ENCODE assay signal across 8 cellular contexts in genomic region chr10:112951349-112952281, GRCh38. TPM values are rescaled to one million over a fixed set of nuclear protein-coding genes. Genes with fewer than 3 reads are reported as not detected.
DNase-seq lines count a peak whose midpoint lies in the region; ATAC-seq and TF ChIP-seq lines count a peak whose summit lies in the region.

No MANE protein-coding gene starts in this region.

- peaks cover 31% of the 10 kb centered on the region for H3K4me1 ChIP-seq in SJCRH30
- H3K4me1 ChIP-seq in right atrium auricular region: peaks cover 0 to 39% of the 10 kb centered on the region in 2 donors
- H3K4me1 ChIP-seq in prostate gland (replicated peaks): peaks cover 18% of the 10 kb centered on the region

- TF ChIP-seq CTCF in 22Rv1 (IDR thresholded peaks at IDR 0.05) (no peak), GM20000 (IDR thresholded peaks at IDR 0.05; ENCODE audit: extremely low read depth, missing control alignments) (no peak), right atrium auricular region (IDR thresholded peaks at IDR 0.05) (no peak), prostate gland (IDR thresholded peaks at IDR 0.05) (no peak)

- peak; percentile 16 for TF ChIP-seq POLR2A in prostate gland (IDR thresholded peaks at IDR 0.05)

- H3K4me3 ChIP-seq in SJCRH30: peak overlapping the region; percentile 86
- H3K4me3 ChIP-seq in right atrium auricular region: peak overlapping the region; percentile 72 to 89
- H3K4me3 ChIP-seq in prostate gland: peak overlapping the region; percentile 68 to 78

- 1% methylated on average over 68 of the region's 68 CpGs for WGBS in prostate gland

- H3K9me3 ChIP-seq in SJCRH30 (replicated peaks) (no peaks in the 10 kb centered on the region), right atrium auricular region (no peaks in the 10 kb centered on the region), prostate gland (no peaks in the 10 kb centered on the region)

- intact Hi-C loops in prostate gland (cut with DNase I): loop anchor here (5.0 to 10.0 kb wide), 3 partner anchors 176 to 431 kb away; no protein-coding TSS in a partner anchor

- H3K27me3 ChIP-seq in SJCRH30: no peaks in the 10 kb centered on the region
- no peaks in the 10 kb centered on the region for H3K27me3 ChIP-seq in right atrium auricular region
- H3K27me3 ChIP-seq in prostate gland (replicated peaks; ENCODE audit: insufficient read depth): no peaks in the 10 kb centered on the region

- ATAC-seq in HG02970 (IDR thresholded peaks at IDR 0.05; ENCODE audit: low FRiP score, unreplicated experiment): no peak

- DNase-seq in GM20000 (ENCODE audit: low spot score) (peak; percentile 56), SJCRH30 (peak; percentile 68 to 82), amygdala (lab: John Stamatoyannopoulos, UW) (peak in 37 of 56 donors; percentile 8 to 67 (median 40)), right atrium auricular region (ENCODE audit: low spot score) (peak; percentile 73), prostate gland (ENCODE audit: low spot score) (peak; percentile 46), inferior parietal cortex (ENCODE audit: extremely low spot score) (no peak)

- H3K36me3 ChIP-seq in SJCRH30 (peaks cover 17% of the 10 kb centered on the region), right atrium auricular region (no peaks in the 10 kb centered on the region), prostate gland (no peaks in the 10 kb centered on the region)

- peak overlapping the region; percentile 42 for H3K27ac ChIP-seq in 22Rv1
- H3K27ac ChIP-seq in SJCRH30: peak overlapping the region; percentile 99
- H3K27ac ChIP-seq in right atrium auricular region: peak overlapping the region; percentile 89 to 93
- peak overlapping the region; percentile 91 to 98 for H3K27ac ChIP-seq in prostate gland

RNA-seq across cellular contexts. Expression of gene TCF7L2, which starts 1.6 kb away (rescaled TPM):
- 19.4 and 22.1 TPM in 2 replicates for total RNA-seq in SJCRH30 (2014; rRNA removed; shearing (Covaris generic))
- 10 to 100 TPM in 1 of 2 donors, 1 to 10 TPM in 1; 8.5 to 11.3 TPM for total RNA-seq in right atrium auricular region
- total RNA-seq in prostate gland: 10 to 100 TPM in 1 of 2 donors, 1 to 10 TPM in 1; 9.8 to 29.8 TPM

Comparison
In these comparisons a context has a peak if more than half of its experiments do, and no peak if none do; other contexts are left out.
1. H3K27ac ChIP-seq: peak in every context shown above with its lines; median percentile 99 in SJCRH30; 94 in prostate gland; 91 in right atrium auricular region; 42 in 22Rv1.